In the genomic region with DNA sequence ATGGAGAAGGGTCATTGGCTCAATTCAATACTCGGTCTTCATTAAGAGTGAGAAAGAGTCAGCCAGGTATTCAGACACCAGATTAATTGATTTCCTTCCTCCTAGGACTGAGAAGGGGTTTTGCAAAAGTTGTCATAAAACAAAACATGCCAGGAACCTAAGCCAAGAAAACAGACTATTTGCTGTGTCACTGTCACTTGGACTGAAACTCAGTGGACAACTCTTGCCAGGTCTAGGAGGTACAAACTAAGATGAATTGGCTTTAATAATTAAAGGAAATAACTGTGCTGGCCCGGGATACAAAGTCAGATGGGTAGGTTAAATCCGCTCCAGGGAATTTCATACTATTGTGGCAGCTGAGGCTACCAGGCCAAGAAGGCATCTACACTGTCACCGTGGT, we compare ENCODE assay signal across 3 cellular contexts.
TF ChIP-seq lines count a peak whose summit lies in the region.

No MANE protein-coding gene starts in this region.

TF ChIP-seq in liver, 16 proteins besides CTCF, POLR2A, EP300 and RAD21:
- TF ChIP-seq, protein P1, sequence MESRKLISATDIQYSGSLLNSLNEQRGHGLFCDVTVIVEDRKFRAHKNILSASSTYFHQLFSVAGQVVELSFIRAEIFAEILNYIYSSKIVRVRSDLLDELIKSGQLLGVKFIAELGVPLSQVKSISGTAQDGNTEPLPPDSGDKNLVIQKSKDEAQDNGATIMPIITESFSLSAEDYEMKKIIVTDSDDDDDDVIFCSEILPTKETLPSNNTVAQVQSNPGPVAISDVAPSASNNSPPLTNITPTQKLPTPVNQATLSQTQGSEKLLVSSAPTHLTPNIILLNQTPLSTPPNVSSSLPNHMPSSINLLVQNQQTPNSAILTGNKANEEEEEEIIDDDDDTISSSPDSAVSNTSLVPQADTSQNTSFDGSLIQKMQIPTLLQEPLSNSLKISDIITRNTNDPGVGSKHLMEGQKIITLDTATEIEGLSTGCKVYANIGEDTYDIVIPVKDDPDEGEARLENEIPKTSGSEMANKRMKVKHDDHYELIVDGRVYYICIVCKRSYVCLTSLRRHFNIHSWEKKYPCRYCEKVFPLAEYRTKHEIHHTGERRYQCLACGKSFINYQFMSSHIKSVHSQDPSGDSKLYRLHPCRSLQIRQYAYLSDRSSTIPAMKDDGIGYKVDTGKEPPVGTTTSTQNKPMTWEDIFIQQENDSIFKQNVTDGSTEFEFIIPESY (IDR thresholded peaks at IDR 0.05), result no peak
- TF ChIP-seq JUND (IDR thresholded peaks at IDR 0.05) (peak in 1 of 2 donors; percentile 11), RXRA (IDR thresholded peaks at IDR 0.05) (peak in 1 of 2 donors; percentile 53), HNF4A (conservative IDR thresholded peaks at IDR 0.05) (peak; percentile 14 to 38), HNF4G (IDR thresholded peaks at IDR 0.05) (no peak)
- TF ChIP-seq, protein P2, sequence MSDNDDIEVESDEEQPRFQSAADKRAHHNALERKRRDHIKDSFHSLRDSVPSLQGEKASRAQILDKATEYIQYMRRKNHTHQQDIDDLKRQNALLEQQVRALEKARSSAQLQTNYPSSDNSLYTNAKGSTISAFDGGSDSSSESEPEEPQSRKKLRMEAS (IDR thresholded peaks at IDR 0.05), result no peak

TF ChIP-seq in HepG2, 621 proteins besides CTCF, POLR2A, EP300 and RAD21 (continued from another document):
- no peak for TF ChIP-seq KLF13 (CRISPR knock-in tag; IDR thresholded peaks at IDR 0.05)
- TF ChIP-seq, protein P3, sequence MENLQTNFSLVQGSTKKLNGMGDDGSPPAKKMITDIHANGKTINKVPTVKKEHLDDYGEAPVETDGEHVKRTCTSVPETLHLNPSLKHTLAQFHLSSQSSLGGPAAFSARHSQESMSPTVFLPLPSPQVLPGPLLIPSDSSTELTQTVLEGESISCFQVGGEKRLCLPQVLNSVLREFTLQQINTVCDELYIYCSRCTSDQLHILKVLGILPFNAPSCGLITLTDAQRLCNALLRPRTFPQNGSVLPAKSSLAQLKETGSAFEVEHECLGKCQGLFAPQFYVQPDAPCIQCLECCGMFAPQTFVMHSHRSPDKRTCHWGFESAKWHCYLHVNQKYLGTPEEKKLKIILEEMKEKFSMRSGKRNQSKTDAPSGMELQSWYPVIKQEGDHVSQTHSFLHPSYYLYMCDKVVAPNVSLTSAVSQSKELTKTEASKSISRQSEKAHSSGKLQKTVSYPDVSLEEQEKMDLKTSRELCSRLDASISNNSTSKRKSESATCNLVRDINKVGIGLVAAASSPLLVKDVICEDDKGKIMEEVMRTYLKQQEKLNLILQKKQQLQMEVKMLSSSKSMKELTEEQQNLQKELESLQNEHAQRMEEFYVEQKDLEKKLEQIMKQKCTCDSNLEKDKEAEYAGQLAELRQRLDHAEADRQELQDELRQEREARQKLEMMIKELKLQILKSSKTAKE (CRISPR knock-in tag; IDR thresholded peaks at IDR 0.05; ENCODE audit: borderline replicate concordance), result no peak
- TF ChIP-seq PHB2 (IDR thresholded peaks at IDR 0.05; ENCODE audit: partially characterized antibody), result no peak
- no peak for TF ChIP-seq ATF7 (IDR thresholded peaks at IDR 0.05)
- TF ChIP-seq ATF7 (CRISPR knock-in tag; IDR thresholded peaks at IDR 0.05), result no peak
- TF ChIP-seq ZNF570 (CRISPR knock-in tag; IDR thresholded peaks at IDR 0.05; ENCODE audit: borderline replicate concordance), result no peak
- TF ChIP-seq EED (CRISPR knock-in tag; IDR thresholded peaks at IDR 0.05), result no peak
- TF ChIP-seq, protein P4, sequence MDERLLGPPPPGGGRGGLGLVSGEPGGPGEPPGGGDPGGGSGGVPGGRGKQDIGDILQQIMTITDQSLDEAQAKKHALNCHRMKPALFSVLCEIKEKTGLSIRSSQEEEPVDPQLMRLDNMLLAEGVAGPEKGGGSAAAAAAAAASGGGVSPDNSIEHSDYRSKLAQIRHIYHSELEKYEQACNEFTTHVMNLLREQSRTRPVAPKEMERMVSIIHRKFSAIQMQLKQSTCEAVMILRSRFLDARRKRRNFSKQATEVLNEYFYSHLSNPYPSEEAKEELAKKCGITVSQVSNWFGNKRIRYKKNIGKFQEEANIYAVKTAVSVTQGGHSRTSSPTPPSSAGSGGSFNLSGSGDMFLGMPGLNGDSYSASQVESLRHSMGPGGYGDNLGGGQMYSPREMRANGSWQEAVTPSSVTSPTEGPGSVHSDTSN (CRISPR knock-in tag; IDR thresholded peaks at IDR 0.05), result no peak
- no peak for TF ChIP-seq RELA (CRISPR knock-in tag; IDR thresholded peaks at IDR 0.05)
TF ChIP-seq in HepG2: peak in this region for 0.

TF ChIP-seq in K562, 482 proteins besides CTCF, POLR2A, EP300 and RAD21 (continued from another document):
- no peak for TF ChIP-seq CREM (IDR thresholded peaks at IDR 0.05; ENCODE audit: low read depth)
- TF ChIP-seq, protein P5, sequence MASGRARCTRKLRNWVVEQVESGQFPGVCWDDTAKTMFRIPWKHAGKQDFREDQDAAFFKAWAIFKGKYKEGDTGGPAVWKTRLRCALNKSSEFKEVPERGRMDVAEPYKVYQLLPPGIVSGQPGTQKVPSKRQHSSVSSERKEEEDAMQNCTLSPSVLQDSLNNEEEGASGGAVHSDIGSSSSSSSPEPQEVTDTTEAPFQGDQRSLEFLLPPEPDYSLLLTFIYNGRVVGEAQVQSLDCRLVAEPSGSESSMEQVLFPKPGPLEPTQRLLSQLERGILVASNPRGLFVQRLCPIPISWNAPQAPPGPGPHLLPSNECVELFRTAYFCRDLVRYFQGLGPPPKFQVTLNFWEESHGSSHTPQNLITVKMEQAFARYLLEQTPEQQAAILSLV (tag; IDR thresholded peaks at IDR 0.05), result no peak
- no peak for TF ChIP-seq ZNF311 (CRISPR knock-in tag; IDR thresholded peaks at IDR 0.05)
- TF ChIP-seq BMI1 (IDR thresholded peaks at IDR 0.05; ENCODE audit: low read length), result no peak
- TF ChIP-seq ZNF589 (CRISPR knock-in tag; IDR thresholded peaks at IDR 0.05; ENCODE audit: low read depth), result no peak
- TF ChIP-seq ILF3 (IDR thresholded peaks at IDR 0.05; ENCODE audit: borderline replicate concordance), result no peak
- TF ChIP-seq, protein P6, sequence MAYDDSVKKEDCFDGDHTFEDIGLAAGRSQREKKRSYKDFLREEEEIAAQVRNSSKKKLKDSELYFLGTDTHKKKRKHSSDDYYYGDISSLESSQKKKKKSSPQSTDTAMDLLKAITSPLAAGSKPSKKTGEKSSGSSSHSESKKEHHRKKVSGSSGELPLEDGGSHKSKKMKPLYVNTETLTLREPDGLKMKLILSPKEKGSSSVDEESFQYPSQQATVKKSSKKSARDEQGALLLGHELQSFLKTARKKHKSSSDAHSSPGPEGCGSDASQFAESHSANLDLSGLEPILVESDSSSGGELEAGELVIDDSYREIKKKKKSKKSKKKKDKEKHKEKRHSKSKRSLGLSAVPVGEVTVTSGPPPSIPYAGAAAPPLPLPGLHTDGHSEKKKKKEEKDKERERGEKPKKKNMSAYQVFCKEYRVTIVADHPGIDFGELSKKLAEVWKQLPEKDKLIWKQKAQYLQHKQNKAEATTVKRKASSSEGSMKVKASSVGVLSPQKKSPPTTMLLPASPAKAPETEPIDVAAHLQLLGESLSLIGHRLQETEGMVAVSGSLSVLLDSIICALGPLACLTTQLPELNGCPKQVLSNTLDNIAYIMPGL (CRISPR knock-in tag; IDR thresholded peaks at IDR 0.05), result no peak
- TF ChIP-seq, protein P7, sequence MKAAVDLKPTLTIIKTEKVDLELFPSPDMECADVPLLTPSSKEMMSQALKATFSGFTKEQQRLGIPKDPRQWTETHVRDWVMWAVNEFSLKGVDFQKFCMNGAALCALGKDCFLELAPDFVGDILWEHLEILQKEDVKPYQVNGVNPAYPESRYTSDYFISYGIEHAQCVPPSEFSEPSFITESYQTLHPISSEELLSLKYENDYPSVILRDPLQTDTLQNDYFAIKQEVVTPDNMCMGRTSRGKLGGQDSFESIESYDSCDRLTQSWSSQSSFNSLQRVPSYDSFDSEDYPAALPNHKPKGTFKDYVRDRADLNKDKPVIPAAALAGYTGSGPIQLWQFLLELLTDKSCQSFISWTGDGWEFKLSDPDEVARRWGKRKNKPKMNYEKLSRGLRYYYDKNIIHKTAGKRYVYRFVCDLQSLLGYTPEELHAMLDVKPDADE (conservative IDR thresholded peaks at IDR 0.05; ENCODE audit: control insufficient read depth, low read depth, low read length), result no peak
- peak; percentile 68 for TF ChIP-seq MAFG (tag; conservative IDR thresholded peaks at IDR 0.05)
